ENCODE assay signal across 14 cellular contexts in the genomic region with DNA sequence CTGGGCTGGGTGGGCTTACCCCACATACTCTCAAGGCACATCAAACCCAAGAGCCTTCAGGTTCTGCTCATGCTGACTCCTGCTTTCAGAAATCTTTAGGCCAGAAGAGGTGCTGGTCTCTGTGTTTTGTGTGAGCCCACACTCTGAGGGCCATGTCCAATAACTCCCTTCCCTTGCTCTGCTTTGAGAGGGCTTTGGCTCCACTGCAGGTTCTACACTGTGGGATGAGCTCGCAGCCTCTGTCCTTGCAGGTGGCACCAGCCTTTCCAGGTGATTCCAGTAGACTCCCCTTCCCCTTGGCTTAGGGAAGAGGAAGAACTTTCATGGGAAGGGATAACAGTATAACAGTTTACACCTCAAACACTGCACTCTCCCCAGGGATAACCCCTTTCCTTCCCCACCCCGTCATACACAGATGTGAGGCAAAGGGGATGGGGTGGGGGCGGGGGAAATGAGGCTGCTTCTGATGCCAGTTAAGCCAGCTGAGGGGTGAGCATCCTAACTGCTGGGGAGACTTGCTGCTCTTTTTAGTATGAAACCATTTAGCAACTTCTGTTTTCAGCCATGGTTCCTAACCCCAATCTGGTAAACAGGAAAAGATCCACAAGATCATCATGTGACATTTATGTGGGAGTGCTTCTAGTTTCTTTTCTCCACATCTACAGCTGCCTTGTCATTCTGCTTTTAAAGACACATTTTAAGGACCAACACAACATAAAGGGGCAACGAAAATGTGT.
DNase-seq lines count a peak whose midpoint lies in the region; ATAC-seq and TF ChIP-seq lines count a peak whose summit lies in the region.
"Had no signal": no experiment of that assay in that cellular context is flagged by ENCODE, and none has a peak within 500 bp of the region (broad histone marks: within the 10 kb centered on the region; RNA-seq: fewer than 3 reads in every experiment).

No MANE protein-coding gene starts in this region.

- peak; percentile 10 for DNase-seq in Jurkat, Clone E6-1 (ENCODE audit: low read depth, low spot score)
- DNase-seq in DMS153 treated with DMSO at 0.1 percent for 48 hours (lab: John Stamatoyannopoulos, UW; ENCODE audit: unreplicated experiment) (no peak), cortex of kidney (lab: John Stamatoyannopoulos, UW) (no peak)
- DNase-seq: activated effector memory CD4-positive, alpha-beta T cell treated with Interleukin-2 at 50 U/mL for 16 hours; DMS 273 treated with DMSO at 0.1 percent for 48 hours; hippocampal formation; Karpas-422; NCI-H69; stimulated activated CD4-positive, alpha-beta T cell treated with anti-CD3 and anti-CD28 coated beads, Interleukin-12 subunit alpha, Interleukin-12 subunit beta, amount 100 ng/mL, for 4 hours had no signal

- H3K27me3 ChIP-seq in gastroesophageal sphincter = no peaks in the 10 kb centered on the region

- TF ChIP-seq POLR2A in gastroesophageal sphincter (IDR thresholded peaks at IDR 0.05) = no peak

- H3K36me3 ChIP-seq in gastroesophageal sphincter = no peaks in the 10 kb centered on the region

- no peak for TF ChIP-seq EP300 in gastroesophageal sphincter (IDR thresholded peaks at IDR 0.05)

- no peaks in the 10 kb centered on the region for H3K9me3 ChIP-seq in gastroesophageal sphincter

- TF ChIP-seq CTCF in C4-2B (conservative IDR thresholded peaks at IDR 0.05) (no peak), gastroesophageal sphincter (IDR thresholded peaks at IDR 0.05) (no peak)

- H3K4me3 ChIP-seq in Jurkat, Clone E6-1 (ENCODE audit: low read length) = no peak overlapping the region
- no peak overlapping the region for H3K4me3 ChIP-seq in gastroesophageal sphincter

- peaks cover 0 to 15% (median 2%) of the 10 kb centered on the region in 3 donors for H3K4me1 ChIP-seq in gastroesophageal sphincter

- 57 to 100% methylated on average over 1 to 2 of the region's 4 CpGs for WGBS in gastroesophageal sphincter (ENCODE audit: low coverage in 1 of 2), 2 donors

- H3K27ac ChIP-seq in C4-2B (peak overlapping the region; percentile 75), gastroesophageal sphincter (no peak overlapping the region)

- ATAC-seq in GM18909 (IDR thresholded peaks at IDR 0.05; ENCODE audit: poor library complexity, unreplicated experiment) (peak; percentile 45), gastroesophageal sphincter (peak; percentile 2), SK-N-SH treated with all-trans-retinoic acid at 6 μM for 48 hours (no peak), GM18870 (IDR thresholded peaks at IDR 0.05; ENCODE audit: unreplicated experiment) (no peak)

TF ChIP-seq in SK-N-SH treated with all-trans-retinoic acid at 6 μM for 48 hours, 23 proteins besides CTCF, POLR2A, EP300 and RAD21:
- TF ChIP-seq ESRRG (CRISPR knock-in tag; IDR thresholded peaks at IDR 0.05) = no peak
- no peak for TF ChIP-seq ZNF565 (CRISPR knock-in tag; conservative IDR thresholded peaks at IDR 0.05; ENCODE audit: low read depth)
- no peak for TF ChIP-seq GLIS3 (CRISPR knock-in tag; IDR thresholded peaks at IDR 0.05)
- TF ChIP-seq ZC3H10 (CRISPR knock-in tag; IDR thresholded peaks at IDR 0.05) = no peak
- no peak for TF ChIP-seq OSR1 (CRISPR knock-in tag; IDR thresholded peaks at IDR 0.05)
- no peak for TF ChIP-seq ZFP3 (CRISPR knock-in tag; IDR thresholded peaks at IDR 0.05)
- TF ChIP-seq BACH2 (CRISPR knock-in tag; IDR thresholded peaks at IDR 0.05; ENCODE audit: borderline replicate concordance) = no peak
- TF ChIP-seq PPARA (CRISPR knock-in tag; IDR thresholded peaks at IDR 0.05; ENCODE audit: borderline replicate concordance) = no peak
- no peak for TF ChIP-seq ARNTL (CRISPR knock-in tag; IDR thresholded peaks at IDR 0.05; ENCODE audit: borderline replicate concordance, low read depth)
- TF ChIP-seq, protein P1, sequence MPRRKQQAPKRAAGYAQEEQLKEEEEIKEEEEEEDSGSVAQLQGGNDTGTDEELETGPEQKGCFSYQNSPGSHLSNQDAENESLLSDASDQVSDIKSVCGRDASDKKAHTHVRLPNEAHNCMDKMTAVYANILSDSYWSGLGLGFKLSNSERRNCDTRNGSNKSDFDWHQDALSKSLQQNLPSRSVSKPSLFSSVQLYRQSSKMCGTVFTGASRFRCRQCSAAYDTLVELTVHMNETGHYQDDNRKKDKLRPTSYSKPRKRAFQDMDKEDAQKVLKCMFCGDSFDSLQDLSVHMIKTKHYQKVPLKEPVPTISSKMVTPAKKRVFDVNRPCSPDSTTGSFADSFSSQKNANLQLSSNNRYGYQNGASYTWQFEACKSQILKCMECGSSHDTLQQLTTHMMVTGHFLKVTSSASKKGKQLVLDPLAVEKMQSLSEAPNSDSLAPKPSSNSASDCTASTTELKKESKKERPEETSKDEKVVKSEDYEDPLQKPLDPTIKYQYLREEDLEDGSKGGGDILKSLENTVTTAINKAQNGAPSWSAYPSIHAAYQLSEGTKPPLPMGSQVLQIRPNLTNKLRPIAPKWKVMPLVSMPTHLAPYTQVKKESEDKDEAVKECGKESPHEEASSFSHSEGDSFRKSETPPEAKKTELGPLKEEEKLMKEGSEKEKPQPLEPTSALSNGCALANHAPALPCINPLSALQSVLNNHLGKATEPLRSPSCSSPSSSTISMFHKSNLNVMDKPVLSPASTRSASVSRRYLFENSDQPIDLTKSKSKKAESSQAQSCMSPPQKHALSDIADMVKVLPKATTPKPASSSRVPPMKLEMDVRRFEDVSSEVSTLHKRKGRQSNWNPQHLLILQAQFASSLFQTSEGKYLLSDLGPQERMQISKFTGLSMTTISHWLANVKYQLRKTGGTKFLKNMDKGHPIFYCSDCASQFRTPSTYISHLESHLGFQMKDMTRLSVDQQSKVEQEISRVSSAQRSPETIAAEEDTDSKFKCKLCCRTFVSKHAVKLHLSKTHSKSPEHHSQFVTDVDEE (CRISPR knock-in tag; IDR thresholded peaks at IDR 0.05) = no peak
- no peak for TF ChIP-seq TCF4 (CRISPR knock-in tag; IDR thresholded peaks at IDR 0.05; ENCODE audit: borderline replicate concordance)
- TF ChIP-seq ZNF8 (CRISPR knock-in tag; IDR thresholded peaks at IDR 0.05) = no peak
- TF ChIP-seq RARB (CRISPR knock-in tag; IDR thresholded peaks at IDR 0.05) = no peak
- TF ChIP-seq, protein P2, sequence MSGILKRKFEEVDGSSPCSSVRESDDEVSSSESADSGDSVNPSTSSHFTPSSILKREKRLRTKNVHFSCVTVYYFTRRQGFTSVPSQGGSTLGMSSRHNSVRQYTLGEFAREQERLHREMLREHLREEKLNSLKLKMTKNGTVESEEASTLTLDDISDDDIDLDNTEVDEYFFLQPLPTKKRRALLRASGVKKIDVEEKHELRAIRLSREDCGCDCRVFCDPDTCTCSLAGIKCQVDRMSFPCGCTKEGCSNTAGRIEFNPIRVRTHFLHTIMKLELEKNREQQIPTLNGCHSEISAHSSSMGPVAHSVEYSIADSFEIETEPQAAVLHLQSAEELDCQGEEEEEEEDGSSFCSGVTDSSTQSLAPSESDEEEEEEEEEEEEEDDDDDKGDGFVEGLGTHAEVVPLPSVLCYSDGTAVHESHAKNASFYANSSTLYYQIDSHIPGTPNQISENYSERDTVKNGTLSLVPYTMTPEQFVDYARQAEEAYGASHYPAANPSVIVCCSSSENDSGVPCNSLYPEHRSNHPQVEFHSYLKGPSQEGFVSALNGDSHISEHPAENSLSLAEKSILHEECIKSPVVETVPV (CRISPR knock-in tag; IDR thresholded peaks at IDR 0.05) = no peak
- no peak for TF ChIP-seq CSDC2 (CRISPR knock-in tag; IDR thresholded peaks at IDR 0.05)
- TF ChIP-seq ZFP30 (CRISPR knock-in tag; IDR thresholded peaks at IDR 0.05) = no peak
- TF ChIP-seq TOX (CRISPR knock-in tag; IDR thresholded peaks at IDR 0.05; ENCODE audit: borderline replicate concordance) = no peak
- TF ChIP-seq, protein P3, sequence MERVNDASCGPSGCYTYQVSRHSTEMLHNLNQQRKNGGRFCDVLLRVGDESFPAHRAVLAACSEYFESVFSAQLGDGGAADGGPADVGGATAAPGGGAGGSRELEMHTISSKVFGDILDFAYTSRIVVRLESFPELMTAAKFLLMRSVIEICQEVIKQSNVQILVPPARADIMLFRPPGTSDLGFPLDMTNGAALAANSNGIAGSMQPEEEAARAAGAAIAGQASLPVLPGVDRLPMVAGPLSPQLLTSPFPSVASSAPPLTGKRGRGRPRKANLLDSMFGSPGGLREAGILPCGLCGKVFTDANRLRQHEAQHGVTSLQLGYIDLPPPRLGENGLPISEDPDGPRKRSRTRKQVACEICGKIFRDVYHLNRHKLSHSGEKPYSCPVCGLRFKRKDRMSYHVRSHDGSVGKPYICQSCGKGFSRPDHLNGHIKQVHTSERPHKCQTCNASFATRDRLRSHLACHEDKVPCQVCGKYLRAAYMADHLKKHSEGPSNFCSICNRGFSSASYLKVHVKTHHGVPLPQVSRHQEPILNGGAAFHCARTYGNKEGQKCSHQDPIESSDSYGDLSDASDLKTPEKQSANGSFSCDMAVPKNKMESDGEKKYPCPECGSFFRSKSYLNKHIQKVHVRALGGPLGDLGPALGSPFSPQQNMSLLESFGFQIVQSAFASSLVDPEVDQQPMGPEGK (CRISPR knock-in tag; IDR thresholded peaks at IDR 0.05; ENCODE audit: borderline replicate concordance) = no peak
- TF ChIP-seq, protein P4, sequence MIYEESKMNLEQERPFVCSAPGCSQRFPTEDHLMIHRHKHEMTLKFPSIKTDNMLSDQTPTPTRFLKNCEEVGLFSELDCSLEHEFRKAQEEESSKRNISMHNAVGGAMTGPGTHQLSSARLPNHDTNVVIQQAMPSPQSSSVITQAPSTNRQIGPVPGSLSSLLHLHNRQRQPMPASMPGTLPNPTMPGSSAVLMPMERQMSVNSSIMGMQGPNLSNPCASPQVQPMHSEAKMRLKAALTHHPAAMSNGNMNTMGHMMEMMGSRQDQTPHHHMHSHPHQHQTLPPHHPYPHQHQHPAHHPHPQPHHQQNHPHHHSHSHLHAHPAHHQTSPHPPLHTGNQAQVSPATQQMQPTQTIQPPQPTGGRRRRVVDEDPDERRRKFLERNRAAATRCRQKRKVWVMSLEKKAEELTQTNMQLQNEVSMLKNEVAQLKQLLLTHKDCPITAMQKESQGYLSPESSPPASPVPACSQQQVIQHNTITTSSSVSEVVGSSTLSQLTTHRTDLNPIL (CRISPR knock-in tag; IDR thresholded peaks at IDR 0.05; ENCODE audit: low read depth) = no peak
- TF ChIP-seq SNAI2 (CRISPR knock-in tag; IDR thresholded peaks at IDR 0.05) = no peak

Comparison
In these comparisons a context has a peak if more than half of its experiments do, and no peak if none do; other contexts are left out.
1. ATAC-seq: peak in GM18909 (single experiment) and gastroesophageal sphincter (single experiment); none in SK-N-SH treated with all-trans-retinoic acid at 6 μM for 48 hours (single experiment) and GM18870 (single experiment).